Comparison of ENCODE assay signal across 1 cellular context in the genomic region with DNA sequence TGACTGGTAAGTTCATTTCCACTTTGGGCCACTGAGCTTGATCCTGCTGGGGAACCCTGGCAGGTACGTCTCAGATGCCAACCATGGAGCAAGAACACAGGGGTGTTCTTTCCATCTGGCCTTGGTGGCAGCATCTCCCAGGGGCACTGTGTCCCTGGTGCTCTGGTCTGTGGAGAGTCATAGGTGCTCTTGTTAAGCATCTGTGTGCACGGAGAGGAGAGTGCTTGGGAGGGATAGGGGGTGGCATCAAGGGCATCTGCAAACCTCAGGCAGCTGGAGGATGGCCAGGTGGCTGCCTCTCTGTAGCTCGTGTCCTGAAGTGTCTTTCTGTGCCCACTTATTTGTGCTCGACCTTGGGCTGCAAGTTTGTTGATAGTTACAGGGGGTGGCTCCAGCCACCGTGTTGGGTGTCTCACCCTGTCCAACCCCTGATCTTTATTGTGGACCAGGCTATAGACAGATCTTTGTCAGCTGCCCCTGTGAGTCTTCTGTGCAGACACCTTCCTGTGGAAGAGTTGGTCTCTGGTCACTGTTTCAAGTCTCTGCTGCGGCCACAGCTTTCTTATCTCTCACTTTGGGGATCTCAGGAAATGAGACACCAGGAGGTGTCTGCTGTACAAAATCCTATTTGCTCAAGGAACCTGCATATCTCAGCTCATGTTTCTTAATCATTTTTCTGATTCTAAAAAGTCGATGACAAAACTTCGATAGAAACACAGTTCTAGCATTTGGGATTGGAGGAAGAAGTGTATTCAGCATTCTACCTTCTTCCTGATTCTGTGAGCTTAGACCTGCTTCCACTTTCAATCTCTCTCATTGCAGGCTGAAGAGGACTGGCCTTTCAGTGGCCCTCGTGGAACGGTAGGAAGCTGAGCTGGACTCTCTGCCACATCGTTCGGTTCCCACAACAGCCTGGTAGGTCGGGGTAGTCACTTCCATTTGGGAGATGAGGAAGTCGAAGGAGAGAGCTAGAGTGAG.
TF ChIP-seq lines count a peak whose summit lies in the region.

No MANE protein-coding gene starts in this region.

TF ChIP-seq in K562, 482 proteins besides CTCF, POLR2A, EP300 and RAD21 (continued from another document and continues in another):
- no peak for TF ChIP-seq ZNF408 (CRISPR knock-in tag; IDR thresholded peaks at IDR 0.05; ENCODE audit: low read depth)
- TF ChIP-seq ZNF778 (CRISPR knock-in tag; IDR thresholded peaks at IDR 0.05), result no peak
- TF ChIP-seq DPF2 (IDR thresholded peaks at IDR 0.05), result peak; percentile 77; the same call in 1 of the 2 replicates
- TF ChIP-seq SRSF7 (optimal IDR thresholded peaks at IDR 0.05; ENCODE audit: low read depth, low read length), result no peak
- no peak for TF ChIP-seq CBX1 (IDR thresholded peaks at IDR 0.05; ENCODE audit: low read depth)
- TF ChIP-seq ZNF212 (CRISPR knock-in tag; IDR thresholded peaks at IDR 0.05), result no peak; the same call in 1 of the 2 replicates
- TF ChIP-seq SMAD1 (IDR thresholded peaks at IDR 0.05; ENCODE audit: low read depth, low read length, partially characterized antibody), result no peak
- no peak for TF ChIP-seq NUFIP1 (IDR thresholded peaks at IDR 0.05; ENCODE audit: partially characterized antibody)
- peak; percentile 79 for TF ChIP-seq L3MBTL2 (IDR thresholded peaks at IDR 0.05)
- TF ChIP-seq RFX1 (IDR thresholded peaks at IDR 0.05), result no peak
- 0 out of 2 replicates have a peak, but pooled peaks have one; percentile 17 for TF ChIP-seq TAF7 (tag; IDR thresholded peaks at IDR 0.05)
- TF ChIP-seq HMG20B (CRISPR knock-in tag; IDR thresholded peaks at IDR 0.05), result no peak
- TF ChIP-seq ATF7 (IDR thresholded peaks at IDR 0.05), result no peak
- TF ChIP-seq ZKSCAN3 (CRISPR knock-in tag; IDR thresholded peaks at IDR 0.05), result no peak
- TF ChIP-seq E2F3 (CRISPR knock-in tag; IDR thresholded peaks at IDR 0.05), result no peak; the same call in 1 of the 2 replicates
- TF ChIP-seq, protein P1, sequence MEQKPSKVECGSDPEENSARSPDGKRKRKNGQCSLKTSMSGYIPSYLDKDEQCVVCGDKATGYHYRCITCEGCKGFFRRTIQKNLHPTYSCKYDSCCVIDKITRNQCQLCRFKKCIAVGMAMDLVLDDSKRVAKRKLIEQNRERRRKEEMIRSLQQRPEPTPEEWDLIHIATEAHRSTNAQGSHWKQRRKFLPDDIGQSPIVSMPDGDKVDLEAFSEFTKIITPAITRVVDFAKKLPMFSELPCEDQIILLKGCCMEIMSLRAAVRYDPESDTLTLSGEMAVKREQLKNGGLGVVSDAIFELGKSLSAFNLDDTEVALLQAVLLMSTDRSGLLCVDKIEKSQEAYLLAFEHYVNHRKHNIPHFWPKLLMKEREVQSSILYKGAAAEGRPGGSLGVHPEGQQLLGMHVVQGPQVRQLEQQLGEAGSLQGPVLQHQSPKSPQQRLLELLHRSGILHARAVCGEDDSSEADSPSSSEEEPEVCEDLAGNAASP (IDR thresholded peaks at IDR 0.05), result no peak
- no peak for TF ChIP-seq NR2C2 (CRISPR knock-in tag; IDR thresholded peaks at IDR 0.05)
- TF ChIP-seq NR2C2 (tag; IDR thresholded peaks at IDR 0.05), result peak; percentile 3; the same call in 1 of the 2 replicates
- TF ChIP-seq TCF7L2 (IDR thresholded peaks at IDR 0.05; ENCODE audit: low read depth, low read length), result no peak
- TF ChIP-seq NFIX (CRISPR knock-in tag; IDR thresholded peaks at IDR 0.05; ENCODE audit: low read depth), result no peak
- no peak for TF ChIP-seq ZBTB1 (CRISPR knock-in tag; IDR thresholded peaks at IDR 0.05; ENCODE audit: borderline replicate concordance, low read depth)
- TF ChIP-seq KAT8 (IDR thresholded peaks at IDR 0.05; ENCODE audit: low read depth), result no peak
- no peak for TF ChIP-seq XRCC5 (IDR thresholded peaks at IDR 0.05; ENCODE audit: low read depth, low read length)
- no peak for TF ChIP-seq SRF (CRISPR knock-in tag; IDR thresholded peaks at IDR 0.05)
- peak; percentile 58; the same call in 1 of the 2 replicates for TF ChIP-seq E4F1 (CRISPR knock-in tag; IDR thresholded peaks at IDR 0.05; ENCODE audit: borderline replicate concordance)
- TF ChIP-seq MGA (IDR thresholded peaks at IDR 0.05), result peak; percentile 63
- TF ChIP-seq NRF1 (conservative IDR thresholded peaks at IDR 0.05 in 1 of 2, IDR thresholded peaks at IDR 0.05 in 1 of 2), result 0 out of 4 replicates have a peak, but pooled peaks of 1 of the 2 experiments have one; percentile 7
- TF ChIP-seq ZNF583 (CRISPR knock-in tag; IDR thresholded peaks at IDR 0.05), result peak; percentile 57; the same call in 1 of the 2 replicates
- no peak for TF ChIP-seq ERF (CRISPR knock-in tag; IDR thresholded peaks at IDR 0.05)
- no peak for TF ChIP-seq CEBPG (CRISPR knock-in tag; IDR thresholded peaks at IDR 0.05)
- TF ChIP-seq CEBPG (tag; conservative IDR thresholded peaks at IDR 0.05 in 1 of 2, IDR thresholded peaks at IDR 0.05 in 1 of 2), result 0 out of 4 replicates have a peak, but pooled peaks of 1 of the 2 experiments have one; percentile 13
- TF ChIP-seq POLR3A (IDR thresholded peaks at IDR 0.05; ENCODE audit: borderline replicate concordance, extremely low read depth, insufficient read depth, insufficient read length), result no peak
- peak; percentile 39; the same call in 1 of the 2 replicates for TF ChIP-seq TEAD2 (tag; IDR thresholded peaks at IDR 0.05)
- TF ChIP-seq, protein P2, sequence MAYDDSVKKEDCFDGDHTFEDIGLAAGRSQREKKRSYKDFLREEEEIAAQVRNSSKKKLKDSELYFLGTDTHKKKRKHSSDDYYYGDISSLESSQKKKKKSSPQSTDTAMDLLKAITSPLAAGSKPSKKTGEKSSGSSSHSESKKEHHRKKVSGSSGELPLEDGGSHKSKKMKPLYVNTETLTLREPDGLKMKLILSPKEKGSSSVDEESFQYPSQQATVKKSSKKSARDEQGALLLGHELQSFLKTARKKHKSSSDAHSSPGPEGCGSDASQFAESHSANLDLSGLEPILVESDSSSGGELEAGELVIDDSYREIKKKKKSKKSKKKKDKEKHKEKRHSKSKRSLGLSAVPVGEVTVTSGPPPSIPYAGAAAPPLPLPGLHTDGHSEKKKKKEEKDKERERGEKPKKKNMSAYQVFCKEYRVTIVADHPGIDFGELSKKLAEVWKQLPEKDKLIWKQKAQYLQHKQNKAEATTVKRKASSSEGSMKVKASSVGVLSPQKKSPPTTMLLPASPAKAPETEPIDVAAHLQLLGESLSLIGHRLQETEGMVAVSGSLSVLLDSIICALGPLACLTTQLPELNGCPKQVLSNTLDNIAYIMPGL (CRISPR knock-in tag; IDR thresholded peaks at IDR 0.05), result no peak
- TF ChIP-seq HNRNPH1 (optimal IDR thresholded peaks at IDR 0.05; ENCODE audit: low read depth, low read length), result no peak
- TF ChIP-seq ZNF3 (CRISPR knock-in tag; IDR thresholded peaks at IDR 0.05), result no peak
- no peak for TF ChIP-seq TRIM25 (IDR thresholded peaks at IDR 0.05; ENCODE audit: borderline replicate concordance)
